ENCODE assay signal across 8 cellular contexts in the genomic region with DNA sequence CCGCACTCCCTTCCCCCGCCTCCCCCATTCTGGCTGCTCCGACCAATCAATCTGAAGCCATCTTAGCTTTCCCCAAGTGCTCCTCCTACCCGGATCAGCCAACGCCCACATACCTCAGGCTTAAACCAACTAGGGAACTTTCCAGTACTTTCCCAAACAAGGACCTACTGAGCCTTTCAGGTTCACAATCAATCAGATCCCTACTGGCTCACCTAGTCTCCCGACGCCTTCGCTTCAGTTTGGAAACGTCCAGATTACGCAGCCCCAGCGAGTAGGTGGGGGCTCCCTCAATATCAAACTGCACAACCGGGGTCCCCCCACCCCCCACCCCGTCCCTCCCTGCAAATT. TPM values are rescaled to one million over a fixed set of nuclear protein-coding genes. Genes with fewer than 3 reads are reported as not detected.
DNase-seq lines count a peak whose midpoint lies in the region; ATAC-seq and TF ChIP-seq lines count a peak whose summit lies in the region.

No MANE protein-coding gene starts in this region.

- H3K36me3 Mint-ChIP-seq in brain, result peaks cover 4% of the 10 kb centered on the region

- peaks cover 6% of the 10 kb centered on the region for H3K27me3 Mint-ChIP-seq in brain

- peaks cover 0 to 23% (median 2%) of the 10 kb centered on the region in 5 experiments for H3K9me3 Mint-ChIP-seq in brain

- no peak for TF ChIP-seq CTCF in brain (conservative IDR thresholded peaks at IDR 0.05)

- H3K4me3 Mint-ChIP-seq in brain, result peak overlapping the region; percentile 43 to 89 (median 77)

- DNase-seq in NCI-H146 (lab: John Stamatoyannopoulos, UW) (peak; percentile 97), T-helper 9 cell (peak; percentile 62), hepatic stellate cell (ENCODE audit: low spot score) (peak; percentile 98), posterior cingulate gyrus (peak; percentile 85 to 98 (median 92)), NCI-H2171 (lab: John Stamatoyannopoulos, UW) (no peak)

- no peak for ATAC-seq in GM18505 (IDR thresholded peaks at IDR 0.05; ENCODE audit: unreplicated experiment)

- peaks cover 26% of the 10 kb centered on the region for H3K4me1 Mint-ChIP-seq in brain

- intact Hi-C loops in posterior cingulate gyrus (cut with DNase I), result no loop called here

- TF ChIP-seq POLR2A in GM15510 (IDR thresholded peaks at IDR 0.05; ENCODE audit: borderline replicate concordance, extremely low read depth, insufficient read length), result peak; percentile 11
- TF ChIP-seq POLR2A in GM18505 (IDR thresholded peaks at IDR 0.05; ENCODE audit: borderline replicate concordance, extremely low read depth, insufficient read depth, insufficient read length), result no peak

- H3K27ac Mint-ChIP-seq in brain, result peak overlapping the region in 3 of 5 experiments; percentile 54 to 99 (median 96)

RNA-seq across cellular contexts. Expression of a gene that starts 0.4 kb away (rescaled TPM):
- 7.6 TPM for polyA plus RNA-seq in brain (ENCODE audit: insufficient read depth, low read depth, low replicate concordance)

RNA-seq across cellular contexts. Expression of a gene that starts 0.7 kb away (rescaled TPM):
- 286 TPM for polyA plus RNA-seq in brain (ENCODE audit: insufficient read depth, low read depth, low replicate concordance)

RNA-seq across cellular contexts. Expression of a gene that starts 7.9 kb away (rescaled TPM):
- polyA plus RNA-seq in brain (ENCODE audit: insufficient read depth, low read depth, low replicate concordance), result 166 TPM

RNA-seq across cellular contexts. Expression of a gene that starts 12.9 kb away (rescaled TPM):
- polyA plus RNA-seq in brain (ENCODE audit: insufficient read depth, low read depth, low replicate concordance), result 248 TPM

RNA-seq across cellular contexts. Expression of a gene that starts 19.1 kb away (rescaled TPM):
- polyA plus RNA-seq in brain (ENCODE audit: insufficient read depth, low read depth, low replicate concordance), result 82.5 TPM
